Comparison of ENCODE assay signal across 20 cellular contexts in genomic region chr5:55066278-55066677, GRCh38. TPM values are rescaled to one million over a fixed set of nuclear protein-coding genes. Genes with fewer than 3 reads are reported as not detected.
"Had no signal": no experiment of that assay in that cellular context is flagged by ENCODE, and none has a peak within 500 bp of the region (broad histone marks: within the 10 kb centered on the region; RNA-seq: fewer than 3 reads in every experiment).

No MANE protein-coding gene starts in this region.

- H3K27ac Mint-ChIP-seq: neural progenitor cell had no signal

- H3K27me3 Mint-ChIP-seq: naive thymus-derived CD8-positive, alpha-beta T cell had no signal

- ATAC-seq: heart left ventricle; mucosa of descending colon; naive thymus-derived CD8-positive, alpha-beta T cell had no signal

- DNase-seq: colonic mucosa; dermis blood vessel endothelial cell; foreskin melanocyte; heart left ventricle; hippocampal formation; kidney glomerular epithelial cell; mucosa of descending colon; naive thymus-derived CD8-positive, alpha-beta T cell; nucleus accumbens; ovary; sigmoid colon; stimulated activated CD4-positive, alpha-beta T cell treated with anti-CD3 and anti-CD28 coated beads, Interleukin-2, amount 100 ng/mL, for 24 hours; stimulated activated CD4-positive, alpha-beta T cell treated with anti-CD3 and anti-CD28 coated beads, Interleukin-4, amount 100 ng/mL, for 4 hours; stimulated activated naive CD4-positive, alpha-beta T cell; stomach; substantia nigra; transverse colon had no signal

- H3K36me3 Mint-ChIP-seq: naive thymus-derived CD8-positive, alpha-beta T cell had no signal

- H3K4me3 Mint-ChIP-seq: naive thymus-derived CD8-positive, alpha-beta T cell; neural progenitor cell had no signal

RNA-seq across cellular contexts. Expression of gene GZMA, which starts 36.2 kb away (rescaled TPM):
- total RNA-seq: dermis blood vessel endothelial cell, glomerular endothelial cell, lung microvascular endothelial cell had no signal

RNA-seq across cellular contexts. Expression of gene GZMK, which starts 42.2 kb away (rescaled TPM):
- total RNA-seq: dermis blood vessel endothelial cell, glomerular endothelial cell, lung microvascular endothelial cell, stomach had no signal
